1 cellular context compared by ENCODE assay signal in the genomic region with DNA sequence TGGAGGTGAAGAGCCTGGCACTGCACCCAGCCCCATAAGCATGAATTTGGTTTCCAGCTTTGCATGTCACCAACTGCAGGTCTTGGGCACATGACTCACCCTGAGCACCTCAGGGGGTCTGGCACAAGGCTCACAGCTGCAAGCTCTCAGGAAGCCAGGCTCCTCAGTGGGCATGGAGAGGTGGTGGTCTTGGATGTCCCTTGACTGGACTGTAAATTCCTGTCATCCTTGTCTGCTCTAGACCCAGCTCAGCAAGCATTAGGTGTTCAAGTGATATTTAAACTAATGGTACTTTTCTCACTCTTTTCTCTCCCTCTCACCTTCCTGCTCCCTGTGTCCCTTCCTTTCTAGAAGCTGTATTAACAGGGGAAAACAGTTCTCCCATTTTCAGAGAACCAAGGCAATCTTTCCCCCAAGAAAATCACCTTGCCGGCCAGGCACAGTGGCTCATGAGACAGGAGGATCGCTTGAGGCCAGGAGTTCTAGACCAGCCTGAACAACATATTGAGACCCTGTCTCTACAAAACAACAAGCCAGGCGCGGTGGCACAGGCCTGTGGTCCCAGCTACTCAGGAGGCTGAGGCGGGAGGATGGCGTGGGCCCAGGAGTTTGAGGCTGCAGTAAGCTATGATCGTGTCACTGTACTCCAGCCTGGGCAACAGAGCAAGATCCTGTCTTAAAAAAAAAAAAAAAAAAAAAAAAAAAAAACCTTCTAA.
A peak's percentile ranks its signal among the peaks of the same experiment; 100 is the strongest.
TF ChIP-seq lines count a peak whose summit lies in the region.

No MANE protein-coding gene starts in this region.

TF ChIP-seq in HepG2, 621 proteins besides CTCF, POLR2A, EP300 and RAD21:
- TF ChIP-seq BCL6 (CRISPR knock-in tag; IDR thresholded peaks at IDR 0.05) (no peak), ZNF121 (CRISPR knock-in tag; IDR thresholded peaks at IDR 0.05) (peak; percentile 97), ZMYM3 (CRISPR knock-in tag; IDR thresholded peaks at IDR 0.05) (peak; percentile 48; the same call in 1 of the 2 replicates), ZBTB20 (CRISPR knock-in tag; IDR thresholded peaks at IDR 0.05; ENCODE audit: borderline replicate concordance, low read depth) (no peak), ZNF772 (CRISPR knock-in tag; IDR thresholded peaks at IDR 0.05) (0 out of 2 replicates have a peak, but pooled peaks have one; percentile 27), SIN3B (IDR thresholded peaks at IDR 0.05; ENCODE audit: low read length) (no peak), EEA1 (CRISPR knock-in tag; IDR thresholded peaks at IDR 0.05; ENCODE audit: borderline replicate concordance) (no peak), ZNF136 (CRISPR knock-in tag; IDR thresholded peaks at IDR 0.05; ENCODE audit: low read depth) (no peak), KDM4B (CRISPR knock-in tag; IDR thresholded peaks at IDR 0.05) (no peak)
- TF ChIP-seq, protein P1, sequence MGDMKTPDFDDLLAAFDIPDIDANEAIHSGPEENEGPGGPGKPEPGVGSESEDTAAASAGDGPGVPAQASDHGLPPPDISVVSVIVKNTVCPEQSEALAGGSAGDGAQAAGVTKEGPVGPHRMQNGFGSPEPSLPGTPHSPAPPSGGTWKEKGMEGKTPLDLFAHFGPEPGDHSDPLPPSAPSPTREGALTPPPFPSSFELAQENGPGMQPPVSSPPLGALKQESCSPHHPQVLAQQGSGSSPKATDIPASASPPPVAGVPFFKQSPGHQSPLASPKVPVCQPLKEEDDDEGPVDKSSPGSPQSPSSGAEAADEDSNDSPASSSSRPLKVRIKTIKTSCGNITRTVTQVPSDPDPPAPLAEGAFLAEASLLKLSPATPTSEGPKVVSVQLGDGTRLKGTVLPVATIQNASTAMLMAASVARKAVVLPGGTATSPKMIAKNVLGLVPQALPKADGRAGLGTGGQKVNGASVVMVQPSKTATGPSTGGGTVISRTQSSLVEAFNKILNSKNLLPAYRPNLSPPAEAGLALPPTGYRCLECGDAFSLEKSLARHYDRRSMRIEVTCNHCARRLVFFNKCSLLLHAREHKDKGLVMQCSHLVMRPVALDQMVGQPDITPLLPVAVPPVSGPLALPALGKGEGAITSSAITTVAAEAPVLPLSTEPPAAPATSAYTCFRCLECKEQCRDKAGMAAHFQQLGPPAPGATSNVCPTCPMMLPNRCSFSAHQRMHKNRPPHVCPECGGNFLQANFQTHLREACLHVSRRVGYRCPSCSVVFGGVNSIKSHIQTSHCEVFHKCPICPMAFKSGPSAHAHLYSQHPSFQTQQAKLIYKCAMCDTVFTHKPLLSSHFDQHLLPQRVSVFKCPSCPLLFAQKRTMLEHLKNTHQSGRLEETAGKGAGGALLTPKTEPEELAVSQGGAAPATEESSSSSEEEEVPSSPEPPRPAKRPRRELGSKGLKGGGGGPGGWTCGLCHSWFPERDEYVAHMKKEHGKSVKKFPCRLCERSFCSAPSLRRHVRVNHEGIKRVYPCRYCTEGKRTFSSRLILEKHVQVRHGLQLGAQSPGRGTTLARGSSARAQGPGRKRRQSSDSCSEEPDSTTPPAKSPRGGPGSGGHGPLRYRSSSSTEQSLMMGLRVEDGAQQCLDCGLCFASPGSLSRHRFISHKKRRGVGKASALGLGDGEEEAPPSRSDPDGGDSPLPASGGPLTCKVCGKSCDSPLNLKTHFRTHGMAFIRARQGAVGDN (CRISPR knock-in tag; IDR thresholded peaks at IDR 0.05): peak; percentile 31
- TF ChIP-seq, protein P2, sequence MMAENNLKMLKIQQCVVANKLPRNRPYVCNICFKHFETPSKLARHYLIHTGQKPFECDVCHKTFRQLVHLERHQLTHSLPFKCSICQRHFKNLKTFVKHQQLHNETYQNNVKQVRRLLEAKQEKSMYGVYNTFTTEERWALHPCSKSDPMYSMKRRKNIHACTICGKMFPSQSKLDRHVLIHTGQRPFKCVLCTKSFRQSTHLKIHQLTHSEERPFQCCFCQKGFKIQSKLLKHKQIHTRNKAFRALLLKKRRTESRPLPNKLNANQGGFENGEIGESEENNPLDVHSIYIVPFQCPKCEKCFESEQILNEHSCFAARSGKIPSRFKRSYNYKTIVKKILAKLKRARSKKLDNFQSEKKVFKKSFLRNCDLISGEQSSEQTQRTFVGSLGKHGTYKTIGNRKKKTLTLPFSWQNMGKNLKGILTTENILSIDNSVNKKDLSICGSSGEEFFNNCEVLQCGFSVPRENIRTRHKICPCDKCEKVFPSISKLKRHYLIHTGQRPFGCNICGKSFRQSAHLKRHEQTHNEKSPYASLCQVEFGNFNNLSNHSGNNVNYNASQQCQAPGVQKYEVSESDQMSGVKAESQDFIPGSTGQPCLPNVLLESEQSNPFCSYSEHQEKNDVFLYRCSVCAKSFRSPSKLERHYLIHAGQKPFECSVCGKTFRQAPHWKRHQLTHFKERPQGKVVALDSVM (CRISPR knock-in tag; IDR thresholded peaks at IDR 0.05): 0 out of 2 replicates have a peak, but pooled peaks have one; percentile 46
- TF ChIP-seq, protein P3, sequence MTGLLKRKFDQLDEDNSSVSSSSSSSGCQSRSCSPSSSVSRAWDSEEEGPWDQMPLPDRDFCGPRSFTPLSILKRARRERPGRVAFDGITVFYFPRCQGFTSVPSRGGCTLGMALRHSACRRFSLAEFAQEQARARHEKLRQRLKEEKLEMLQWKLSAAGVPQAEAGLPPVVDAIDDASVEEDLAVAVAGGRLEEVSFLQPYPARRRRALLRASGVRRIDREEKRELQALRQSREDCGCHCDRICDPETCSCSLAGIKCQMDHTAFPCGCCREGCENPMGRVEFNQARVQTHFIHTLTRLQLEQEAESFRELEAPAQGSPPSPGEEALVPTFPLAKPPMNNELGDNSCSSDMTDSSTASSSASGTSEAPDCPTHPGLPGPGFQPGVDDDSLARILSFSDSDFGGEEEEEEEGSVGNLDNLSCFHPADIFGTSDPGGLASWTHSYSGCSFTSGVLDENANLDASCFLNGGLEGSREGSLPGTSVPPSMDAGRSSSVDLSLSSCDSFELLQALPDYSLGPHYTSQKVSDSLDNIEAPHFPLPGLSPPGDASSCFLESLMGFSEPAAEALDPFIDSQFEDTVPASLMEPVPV (CRISPR knock-in tag; IDR thresholded peaks at IDR 0.05): no peak
- TF ChIP-seq, protein P4, sequence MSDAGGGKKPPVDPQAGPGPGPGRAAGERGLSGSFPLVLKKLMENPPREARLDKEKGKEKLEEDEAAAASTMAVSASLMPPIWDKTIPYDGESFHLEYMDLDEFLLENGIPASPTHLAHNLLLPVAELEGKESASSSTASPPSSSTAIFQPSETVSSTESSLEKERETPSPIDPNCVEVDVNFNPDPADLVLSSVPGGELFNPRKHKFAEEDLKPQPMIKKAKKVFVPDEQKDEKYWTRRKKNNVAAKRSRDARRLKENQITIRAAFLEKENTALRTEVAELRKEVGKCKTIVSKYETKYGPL (CRISPR knock-in tag; IDR thresholded peaks at IDR 0.05): no peak
